Comparison of ENCODE assay signal across 8 cellular contexts in the genomic region with DNA sequence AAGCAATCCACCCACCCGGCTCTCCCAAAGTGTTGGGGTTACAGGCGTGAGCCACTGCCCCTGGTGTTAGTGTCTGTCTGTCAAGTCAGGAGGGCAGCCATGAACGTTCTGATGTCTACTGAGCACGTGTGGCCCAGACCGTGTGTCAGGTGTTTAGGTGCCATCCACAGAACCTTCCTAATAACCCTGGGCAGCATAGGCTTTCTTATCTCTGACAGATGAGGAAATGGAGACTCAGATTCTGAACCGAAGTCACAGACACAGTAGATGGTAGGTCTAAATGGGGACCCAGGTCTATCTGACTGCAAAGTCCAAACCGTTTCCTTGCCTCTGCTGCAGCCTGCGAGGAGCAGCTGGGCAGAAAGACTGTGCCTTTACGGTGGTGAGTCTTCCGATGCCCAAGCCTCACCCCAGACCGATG. TPM values are rescaled to one million over a fixed set of nuclear protein-coding genes. Genes with fewer than 3 reads are reported as not detected.
A peak's percentile ranks its signal among the peaks of the same experiment; 100 is the strongest.
DNase-seq lines count a peak whose midpoint lies in the region; ATAC-seq, FAIRE-seq and TF ChIP-seq lines count a peak whose summit lies in the region.

No MANE protein-coding gene starts in this region.

- H3K9me3 ChIP-seq in OCI-LY7 (ENCODE audit: low read length), result no peaks in the 10 kb centered on the region

- DNase-seq in OCI-LY7 (ENCODE audit: low spot score) (no peak), epithelial cell of proximal tubule (ENCODE audit: low read depth) (no peak), skeletal muscle cell (ENCODE audit: low read depth) (no peak), H54 (ENCODE audit: insufficient read length, low spot score) (no peak), NCI-H510A treated with DMSO at 0.1 percent for 48 hours (lab: John Stamatoyannopoulos, UW) (no peak), NCI-H2171 treated with DMSO at 0.1 percent for 48 hours (lab: John Stamatoyannopoulos, UW) (no peak), epidermal melanocyte (ENCODE audit: insufficient read length, low spot score) (no peak)

- no peak overlapping the region for H3K27ac ChIP-seq in OCI-LY7 (ENCODE audit: low read depth, low read length, poor library complexity, severe bottlenecking)

- H3K9me2 ChIP-seq in OCI-LY7 (ENCODE audit: insufficient read depth, low read length), result no peaks in the 10 kb centered on the region

- intact Hi-C loops in OCI-LY7 (cut with micrococcal nuclease; ENCODE audit: unreplicated experiment), result no loop called here

- TF ChIP-seq CTCF in OCI-LY7 (conservative IDR thresholded peaks at IDR 0.05; ENCODE audit: low read length) (no peak), epithelial cell of proximal tubule (conservative IDR thresholded peaks at IDR 0.05; ENCODE audit: low read depth, low read length) (no peak)

- POLR2A ChIA-PET in OCI-LY7 (lab: Charles Lee), result no interaction called here

- no peaks in the 10 kb centered on the region for H3K36me3 ChIP-seq in OCI-LY7 (ENCODE audit: insufficient read depth, low read length)

- CTCF ChIA-PET in OCI-LY7 (lab: Charles Lee; ENCODE audit: unreplicated experiment), result no interaction called here

- H3K79me2 ChIP-seq in OCI-LY7 (ENCODE audit: insufficient read depth, low read depth, low read length), result no peaks in the 10 kb centered on the region

- H3K4me3 ChIP-seq in OCI-LY7 (ENCODE audit: low read depth, low read length, poor library complexity, severe bottlenecking), result no peak overlapping the region
- H3K4me3 ChIP-seq in epithelial cell of proximal tubule (ENCODE audit: low read depth, low read length), result peak overlapping the region; percentile 96
- peak overlapping the region; percentile 65 for H3K4me3 ChIP-seq in skeletal muscle cell (ENCODE audit: low read depth, low read length)

- H2AFZ ChIP-seq in OCI-LY7 (ENCODE audit: low read length), result no peak overlapping the region

- peaks cover 37% of the 10 kb centered on the region for H3K4me1 ChIP-seq in OCI-LY7 (ENCODE audit: insufficient read depth, low read length, poor library complexity, severe bottlenecking)

- H4K20me1 ChIP-seq in OCI-LY7 (ENCODE audit: insufficient read depth, low read length), result no peaks in the 10 kb centered on the region

- no TSS peak for BruUV-seq in OCI-LY7 (replicated peaks; lab: Mats Ljungman, UMichigan)

- ATAC-seq in GM21515 (IDR thresholded peaks at IDR 0.05; ENCODE audit: unreplicated experiment), result peak; percentile 4

- H3K4me2 ChIP-seq in OCI-LY7 (ENCODE audit: low read length), result 0 out of 2 replicates have a peak overlapping the region, but pooled peaks have one; percentile 2

- no peak for TF ChIP-seq POLR2A in H54 (IDR thresholded peaks at IDR 0.05; ENCODE audit: low read depth, low read length)

- no peak for FAIRE-seq in H54 (lab: Jason Lieb, UNC)

RNA-seq across cellular contexts. Expression of gene IL6R, which starts 0.6 kb away (rescaled TPM):
- not detected in 2 replicates for total RNA-seq in OCI-LY7 (2014; rRNA removed; shearing (Covaris generic))
- total RNA-seq in OCI-LY7 (2022), result not detected in 2 replicates
- total RNA-seq in epithelial cell of proximal tubule, result 9.5 and 14.5 TPM in 2 replicates

Comparison
In these comparisons a context has a peak if more than half of its experiments do, and no peak if none do; other contexts are left out.
1. RNA of gene IL6R, which starts 0.6 kb away (total RNA-seq): 9.5 to 14.5 TPM in epithelial cell of proximal tubule; not detected in OCI-LY7; every median in the first group is over 10 times any median in the second.